13 cellular contexts compared by ENCODE assay signal in genomic region chr14:35669782-35670181, GRCh38.
DNase-seq lines count a peak whose midpoint lies in the region; ATAC-seq and TF ChIP-seq lines count a peak whose summit lies in the region.
"Had no signal": no experiment of that assay in that cellular context is flagged by ENCODE, and none has a peak within 500 bp of the region (broad histone marks: within the 10 kb centered on the region; RNA-seq: fewer than 3 reads in every experiment).

No MANE protein-coding gene starts in this region.

- intact Hi-C loops in HCT116 (cut with micrococcal nuclease) = no loop called here
- intact Hi-C loops in thyroid gland (cut with DNase I) = no loop called here

- H3K9me3 ChIP-seq in HCT116 (ENCODE audit: control insufficient read depth in 1 of 2, insufficient read depth in 1 of 2, low read depth in 1 of 2, low read length in 2 of 2) = no peaks in the 10 kb centered on the region
- H3K9me3 ChIP-seq in thyroid gland = no peaks in the 10 kb centered on the region

- peak overlapping the region; percentile 64 for H3K4me2 ChIP-seq in HCT116 (ENCODE audit: low read length)

- peaks cover 20% of the 10 kb centered on the region for H3K4me1 ChIP-seq in ACC112 (ENCODE audit: control insufficient read depth, insufficient read depth, low read length, unreplicated experiment)
- H3K4me1 ChIP-seq in HCT116 (ENCODE audit: control insufficient read depth in 1 of 2, insufficient read depth in 2 of 2, low read length in 2 of 2) = peaks cover 4 to 26% of the 10 kb centered on the region in 2 experiments
- peaks cover 13% of the 10 kb centered on the region for H3K4me1 ChIP-seq in foreskin keratinocyte
- no peaks in the 10 kb centered on the region for H3K4me1 ChIP-seq in thyroid gland

- TF ChIP-seq POLR2A in HCT116 (IDR thresholded peaks at IDR 0.05; ENCODE audit: borderline replicate concordance, extremely low read depth, insufficient read depth, insufficient read length) (no peak), thyroid gland (IDR thresholded peaks at IDR 0.05) (no peak)

- CTCF ChIA-PET in HCT116 (lab: Charles Lee) = no interaction called here

- POLR2A ChIA-PET in HCT116 (lab: Charles Lee) = no interaction called here

- TF ChIP-seq RAD21 in HCT116 (IDR thresholded peaks at IDR 0.05; ENCODE audit: low read depth) = no peak

- DNase-seq in HCT116 (ENCODE audit: low read depth, low spot score) (peak; percentile 66), NCI-H748 treated with DMSO at 0.1 percent for 48 hours (lab: John Stamatoyannopoulos, UW) (peak; percentile 53), foreskin keratinocyte (peak; percentile 91 to 96), NOMO-1 treated with dmso at 0.1 percent for 144 hours (lab: John Stamatoyannopoulos, UW; ENCODE audit: unreplicated experiment) (no peak), COLO668 (lab: John Stamatoyannopoulos, UW; ENCODE audit: unreplicated experiment) (no peak), thyroid gland (no peak), activated gamma-delta T cell (lab: John Stamatoyannopoulos, UW) (no peak)
- DNase-seq: activated T-cell treated with anti-CD3 and anti-CD28 coated beads, Interleukin-2, amount 50 U/mL, for 1 hour; C1 segment of cervical spinal cord; cerebellar nuclear complex; stimulated activated CD4-positive, alpha-beta T cell treated with anti-CD3 and anti-CD28 coated beads, Interleukin-12 subunit alpha, Interleukin-12 subunit beta, amount 100 ng/mL, for 4 hours; stimulated activated naive B cell treated with anti-CD40 and anti-IgM and Interleukin-4, amounts not matched to agents 10 μg/mL and 1 μg/mL and 100 μg/mL, for 72 hours had no signal

- H3K79me2 ChIP-seq in ACC112 (ENCODE audit: control insufficient read depth, insufficient read depth, low read length, unreplicated experiment) (no peaks in the 10 kb centered on the region), HCT116 (ENCODE audit: insufficient read depth, low read length) (no peaks in the 10 kb centered on the region)

- H3K36me3 ChIP-seq in ACC112 (ENCODE audit: insufficient read depth, low read length) (no peaks in the 10 kb centered on the region; the same call in 1 of the 2 replicates), HCT116 (ENCODE audit: control insufficient read depth in 1 of 2, insufficient read depth in 2 of 2, low read length in 2 of 2) (no peaks in the 10 kb centered on the region), thyroid gland (peaks cover 4 to 8% of the 10 kb centered on the region in 2 donors)

- H3K9ac ChIP-seq in HCT116 (ENCODE audit: low read length) = 0 out of 2 replicates have a peak overlapping the region, but pooled peaks have one; percentile 5

- H3K9me2 ChIP-seq in HCT116 (ENCODE audit: insufficient read depth) = no peaks in the 10 kb centered on the region

- no peaks in the 10 kb centered on the region for H3K27me3 ChIP-seq in ACC112 (ENCODE audit: insufficient read depth, low read length)
- no peaks in the 10 kb centered on the region for H3K27me3 ChIP-seq in HCT116 (ENCODE audit: insufficient read depth, low read length)
- H3K27me3 ChIP-seq in foreskin keratinocyte = no peaks in the 10 kb centered on the region
- H3K27me3 ChIP-seq in thyroid gland = no peaks in the 10 kb centered on the region

- ATAC-seq in HCT116 (peak; percentile 94), foreskin keratinocyte (peak; percentile 100)

- H3K27ac ChIP-seq in ACC112 (ENCODE audit: low read depth, low read length) (peak overlapping the region; percentile 7; the same call in 1 of the 2 replicates), HCT116 (ENCODE audit: low read depth, low read length) (peak overlapping the region; percentile 15; the same call in 1 of the 2 replicates), foreskin keratinocyte (peak overlapping the region; percentile 35), thyroid gland (no peak overlapping the region)

- no peaks in the 10 kb centered on the region for H4K20me1 ChIP-seq in HCT116 (ENCODE audit: insufficient read depth)

- H2AFZ ChIP-seq in ACC112 (ENCODE audit: low read length, unreplicated experiment) (no peak overlapping the region), HCT116 (ENCODE audit: low read depth, low read length, poor library complexity, severe bottlenecking) (no peak overlapping the region)

- BruUV-seq in HCT116 (replicated peaks; lab: Mats Ljungman, UMichigan) = no TSS peak

- RAD21 ChIA-PET in HCT116 (lab: Charles Lee; ENCODE audit: low non-redundant PET in 1 of 2, low total read pairs in 2 of 2, uncharacterized antibody in 2 of 2, unreplicated experiment in 2 of 2) = interaction anchor here in 1 of 2 experiments (0.6 kb wide), 2 partner anchors 231 to 928 kb away, joined by 4 to 7 read pairs; no protein-coding TSS in a partner anchor

- TF ChIP-seq CTCF in HCT116 (IDR thresholded peaks at IDR 0.05 in 2 of 3, conservative IDR thresholded peaks at IDR 0.05 in 1 of 3; ENCODE audit: borderline replicate concordance in 1 of 3, insufficient read depth in 1 of 3, low read depth in 2 of 3, low read length in 2 of 3) = no peak
- TF ChIP-seq CTCF in foreskin keratinocyte (conservative IDR thresholded peaks at IDR 0.05) = peak; percentile 17
- TF ChIP-seq CTCF in thyroid gland (IDR thresholded peaks at IDR 0.05) = no peak

- 70 to 77% methylated on average over 3 of the region's 3 CpGs for WGBS in thyroid gland, 2 donors

- H3K4me3 ChIP-seq in ACC112 (ENCODE audit: low read depth, low read length) (no peak overlapping the region), HCT116 (replicated peaks in 1 of 2; ENCODE audit: low read depth in 1 of 2, low read length in 2 of 2) (peak overlapping the region in 1 of 2 experiments; percentile 28; a peak in 2 of 4 replicates), thyroid gland (replicated peaks in 1 of 3) (no peak overlapping the region)

TF ChIP-seq in HCT116, 20 proteins besides CTCF, POLR2A, EP300 and RAD21:
- TF ChIP-seq EZH2 (IDR thresholded peaks at IDR 0.05) (no peak), SRF (IDR thresholded peaks at IDR 0.05; ENCODE audit: low read depth) (peak; percentile 35; the same call in 1 of the 2 replicates), POLR2AphosphoS5 (IDR thresholded peaks at IDR 0.05; ENCODE audit: low read depth, low read length) (peak; percentile 34; the same call in 1 of the 2 replicates), SIN3A (IDR thresholded peaks at IDR 0.05; ENCODE audit: low read depth) (peak; percentile 42; the same call in 1 of the 2 replicates), EGR1 (IDR thresholded peaks at IDR 0.05; ENCODE audit: low read depth) (no peak), SP1 (IDR thresholded peaks at IDR 0.05; ENCODE audit: low read depth) (peak; percentile 88), FOSL1 (IDR thresholded peaks at IDR 0.05; ENCODE audit: low read depth) (peak; percentile 88), JUND (IDR thresholded peaks at IDR 0.05) (peak; percentile 80), CBX3 (IDR thresholded peaks at IDR 0.05; ENCODE audit: low read depth) (peak; percentile 92), REST (IDR thresholded peaks at IDR 0.05; ENCODE audit: low read depth) (no peak), MAX (IDR thresholded peaks at IDR 0.05) (peak; percentile 32), CEBPB (IDR thresholded peaks at IDR 0.05; ENCODE audit: low read depth) (peak; percentile 74)

Comparison
In these comparisons a context has a peak if more than half of its experiments do, and no peak if none do; other contexts are left out.
1. H3K27ac ChIP-seq: peak in ACC112 (single experiment), HCT116 (single experiment) and foreskin keratinocyte (single experiment); none in thyroid gland (0 of 3).
2. DNase-seq: peak in HCT116 (single experiment), NCI-H748 treated with DMSO at 0.1 percent for 48 hours (single experiment) and foreskin keratinocyte (2 of 2); none in NOMO-1 treated with dmso at 0.1 percent for 144 hours (single experiment), COLO668 (single experiment), thyroid gland (0 of 2) and activated gamma-delta T cell (single experiment).